In genomic region chr3:71054312-71054711, GRCh38 we compare ENCODE assay signal across 35 cellular contexts.
DNase-seq lines count a peak whose midpoint lies in the region; ATAC-seq and TF ChIP-seq lines count a peak whose summit lies in the region.
"Had no signal": no experiment of that assay in that cellular context is flagged by ENCODE, and none has a peak within 500 bp of the region (broad histone marks: within the 10 kb centered on the region; RNA-seq: fewer than 3 reads in every experiment).

No MANE protein-coding gene starts in this region.

- WGBS in prostate gland, result 65% methylated on average over 5 of the region's 5 CpGs

- TF ChIP-seq POLR2A in prostate gland (IDR thresholded peaks at IDR 0.05), result no peak

- H3K36me3 ChIP-seq in GM23338 (ENCODE audit: insufficient read depth) (no peaks in the 10 kb centered on the region), prostate gland (no peaks in the 10 kb centered on the region)

- peaks cover 45% of the 10 kb centered on the region for H3K79me2 ChIP-seq in GM23338 (replicated peaks; ENCODE audit: insufficient read depth)

- intact Hi-C loops in activated naive CD4-positive, alpha-beta T cell treated with anti-CD3 and anti-CD28 coated beads for 36 hours (cut with micrococcal nuclease), result no loop called here
- intact Hi-C loops in prostate gland (cut with DNase I), result no loop called here
- intact Hi-C loops in activated CD4-positive, alpha-beta memory T cell treated with anti-CD3 and anti-CD28 coated beads for 36 hours (cut with micrococcal nuclease), result no loop called here

- H3K4me1 Mint-ChIP-seq in activated naive CD4-positive, alpha-beta T cell treated with anti-CD3 and anti-CD28 coated beads for 36 hours (ENCODE audit: low read depth), result peaks cover 97% of the 10 kb centered on the region
- peaks cover 98% of the 10 kb centered on the region for H3K4me1 Mint-ChIP-seq in GM23338
- peaks cover 99% of the 10 kb centered on the region for H3K4me1 Mint-ChIP-seq in activated CD4-positive, alpha-beta memory T cell treated with anti-CD3 and anti-CD28 coated beads for 36 hours (ENCODE audit: low read depth)

- peaks cover 41% of the 10 kb centered on the region for H3K36me3 Mint-ChIP-seq in activated naive CD4-positive, alpha-beta T cell treated with anti-CD3 and anti-CD28 coated beads for 36 hours (ENCODE audit: low read depth)
- no peaks in the 10 kb centered on the region; the same call in 2 of the 3 replicates for H3K36me3 Mint-ChIP-seq in GM23338 (ENCODE audit: low read depth)
- peaks cover 56% of the 10 kb centered on the region for H3K36me3 Mint-ChIP-seq in activated CD4-positive, alpha-beta memory T cell treated with anti-CD3 and anti-CD28 coated beads for 36 hours

- no peak overlapping the region for H3K4me3 ChIP-seq in GM23338
- H3K4me3 ChIP-seq in prostate gland, result no peak overlapping the region
- H3K4me3 ChIP-seq: GM12878, tibial artery had no signal

- no peaks in the 10 kb centered on the region for H3K9me2 ChIP-seq in GM23338 (ENCODE audit: insufficient read depth)

- no peaks in the 10 kb centered on the region for H3K27me3 Mint-ChIP-seq in activated naive CD4-positive, alpha-beta T cell treated with anti-CD3 and anti-CD28 coated beads for 36 hours (ENCODE audit: low read depth)
- peaks cover 12% of the 10 kb centered on the region for H3K27me3 Mint-ChIP-seq in GM23338 (ENCODE audit: insufficient read depth, low read depth, poor library complexity)
- no peaks in the 10 kb centered on the region for H3K27me3 Mint-ChIP-seq in activated CD4-positive, alpha-beta memory T cell treated with anti-CD3 and anti-CD28 coated beads for 36 hours
- H3K27me3 Mint-ChIP-seq: activated naive CD4-positive, alpha-beta T cell treated with anti-CD3 and anti-CD28 coated beads, Interleukin-2, amount 50 U/mL, for 24 hours; CD8-positive, alpha-beta memory T cell had no signal

- CTCF ChIA-PET in activated naive CD4-positive, alpha-beta T cell treated with anti-CD3 and anti-CD28 coated beads for 36 hours (lab: Charles Lee), result interaction anchor here (0.6 to 3.1 kb wide), 3 partner anchors 14 to 136 kb away, joined by 3 to 8 read pairs (median 4); no protein-coding TSS in a partner anchor
- CTCF ChIA-PET in activated CD4-positive, alpha-beta memory T cell treated with anti-CD3 and anti-CD28 coated beads for 36 hours (lab: Charles Lee), result interaction anchor here (0.8 kb wide), 1 partner anchor 47 kb away, joined by 3 read pairs; no protein-coding TSS in a partner anchor

- no peak for DNase-seq in activated naive CD4-positive, alpha-beta T cell treated with anti-CD3 and anti-CD28 coated beads for 36 hours
- no peak for DNase-seq in activated naive CD4-positive, alpha-beta T cell treated with anti-CD3 and anti-CD28 coated beads, Interleukin-2, amount 50 U/mL, for 16 hours
- DNase-seq in GM23338 (ENCODE audit: low spot score), result no peak
- DNase-seq in caudate nucleus (lab: John Stamatoyannopoulos, UW), result no peak
- no peak for DNase-seq in prostate gland (ENCODE audit: low spot score)
- no peak for DNase-seq in activated CD4-positive, alpha-beta memory T cell treated with anti-CD3 and anti-CD28 coated beads for 36 hours
- DNase-seq in activated CD8-positive, alpha-beta memory T cell treated with anti-CD3 and anti-CD28 coated beads, Interleukin-2, amount 50 U/mL, for 48 hours, result no peak
- no peak for DNase-seq in GDM1 (lab: John Stamatoyannopoulos, UW)
- DNase-seq: activated CD4-positive, alpha-beta T cell treated with anti-CD3 and anti-CD28 coated beads for 4 hours; activated T-cell treated with anti-CD3 and anti-CD28 coated beads, Interleukin-2, amount 50 U/mL, for 48 hours; AML-193; aorta; CD8-positive, alpha-beta memory T cell; cortex of kidney; effector memory CD4-positive, alpha-beta T cell; EL; glutamatergic neuron; mesenchymal stem cell; MM.1S; NCI-H1436; NCI-H2081 treated with DMSO at 0.1 percent for 48 hours; NCI-H345; NCI-H69; right cardiac atrium; SHP77 treated with DMSO at 0.1 percent for 48 hours; stimulated activated CD4-positive, alpha-beta T cell treated with anti-CD3 and anti-CD28 coated beads, Interleukin-2, amount 100 ng/mL, for 24 hours; stimulated activated CD8-positive, alpha-beta memory T cell treated with anti-CD3 and anti-CD28 coated beads, Interleukin-4, amount 100 ng/mL, for 48 hours; tibial artery had no signal

- POLR2A ChIA-PET in activated CD4-positive, alpha-beta memory T cell treated with anti-CD3 and anti-CD28 coated beads for 36 hours (lab: Charles Lee), result interaction anchor here (3.5 kb wide), 1 partner anchor 10 kb away, joined by 18 read pairs; no protein-coding TSS in a partner anchor

- H4K20me1 ChIP-seq in GM23338 (replicated peaks; ENCODE audit: insufficient read depth), result no peaks in the 10 kb centered on the region

- H3K4me1 ChIP-seq in GM23338 (ENCODE audit: insufficient read depth) (peaks cover 99% of the 10 kb centered on the region), prostate gland (replicated peaks) (peaks cover 43% of the 10 kb centered on the region)

- peak overlapping the region; percentile 3 for H3K27ac Mint-ChIP-seq in activated naive CD4-positive, alpha-beta T cell treated with anti-CD3 and anti-CD28 coated beads for 36 hours
- no peak overlapping the region for H3K27ac Mint-ChIP-seq in GM23338
- H3K27ac Mint-ChIP-seq in activated CD4-positive, alpha-beta memory T cell treated with anti-CD3 and anti-CD28 coated beads for 36 hours, result no peak overlapping the region
- H3K27ac Mint-ChIP-seq: activated naive CD4-positive, alpha-beta T cell treated with anti-CD3 and anti-CD28 coated beads, Interleukin-2, amount 50 U/mL, for 24 hours had no signal

- H3K27me3 ChIP-seq in GM23338 (ENCODE audit: insufficient read depth) (no peaks in the 10 kb centered on the region), prostate gland (replicated peaks; ENCODE audit: insufficient read depth) (no peaks in the 10 kb centered on the region)
- H3K27me3 ChIP-seq: tibial artery had no signal

- no peaks in the 10 kb centered on the region for H3K9me3 ChIP-seq in prostate gland
- H3K9me3 ChIP-seq: tibial artery had no signal

- ATAC-seq in GM23338, result no peak
- ATAC-seq: GM12878, left lobe of liver, Panc1, right cardiac atrium had no signal

- no peak overlapping the region for H2AFZ ChIP-seq in GM23338

- no peaks in the 10 kb centered on the region for H3K9me3 Mint-ChIP-seq in activated naive CD4-positive, alpha-beta T cell treated with anti-CD3 and anti-CD28 coated beads for 36 hours
- H3K9me3 Mint-ChIP-seq in GM23338, result no peaks in the 10 kb centered on the region
- H3K9me3 Mint-ChIP-seq in activated CD4-positive, alpha-beta memory T cell treated with anti-CD3 and anti-CD28 coated beads for 36 hours, result no peaks in the 10 kb centered on the region
- H3K9me3 Mint-ChIP-seq: activated naive CD4-positive, alpha-beta T cell treated with anti-CD3 and anti-CD28 coated beads, Interleukin-2, amount 50 U/mL, for 24 hours; CD8-positive, alpha-beta memory T cell; T-helper 2 cell treated with Interferon-gamma antibody and Interleukin-4, amounts not matched to agents 5 μg/mL and 100 μg/mL, for 36 hours had no signal

- no peak overlapping the region for H3K4me3 Mint-ChIP-seq in activated naive CD4-positive, alpha-beta T cell treated with anti-CD3 and anti-CD28 coated beads for 36 hours
- no peak overlapping the region for H3K4me3 Mint-ChIP-seq in GM23338
- H3K4me3 Mint-ChIP-seq in activated CD4-positive, alpha-beta memory T cell treated with anti-CD3 and anti-CD28 coated beads for 36 hours, result no peak overlapping the region
- H3K4me3 Mint-ChIP-seq: activated naive CD4-positive, alpha-beta T cell treated with anti-CD3 and anti-CD28 coated beads, Interleukin-2, amount 50 U/mL, for 24 hours; CD8-positive, alpha-beta memory T cell; T-helper 2 cell treated with Interferon-gamma antibody and Interleukin-4, amounts not matched to agents 5 μg/mL and 100 μg/mL, for 36 hours had no signal

- 0 out of 2 replicates have a peak overlapping the region, but pooled peaks have one; percentile 68 for H3K4me2 ChIP-seq in GM23338
- H3K4me2 ChIP-seq: KMS-11 had no signal

- H3F3A ChIP-seq in GM23338 (replicated peaks; ENCODE audit: low read depth), result peaks cover 9% of the 10 kb centered on the region

- H3K27ac ChIP-seq in GM23338 (ENCODE audit: low read depth), result no peak overlapping the region
- peak overlapping the region; percentile 71 for H3K27ac ChIP-seq in caudate nucleus (ENCODE audit: low read depth, low read length)
- H3K27ac ChIP-seq in prostate gland, result peak overlapping the region; percentile 96 to 99
- H3K27ac ChIP-seq: epithelial cell of prostate, KMS-11 had no signal

- no peak for TF ChIP-seq CTCF in GM23338 (conservative IDR thresholded peaks at IDR 0.05; ENCODE audit: low read depth in 2 of 2)
- no peak for TF ChIP-seq CTCF in prostate gland (IDR thresholded peaks at IDR 0.05)

TF ChIP-seq in GM23338, 12 proteins besides CTCF, POLR2A, EP300 and RAD21 (continues in another document):
- TF ChIP-seq POLR2AphosphoS5 (IDR thresholded peaks at IDR 0.05; ENCODE audit: low read depth) (no peak), REST (IDR thresholded peaks at IDR 0.05; ENCODE audit: unreplicated experiment) (no peak)
